ENCODE assay signal across 1 cellular context in the genomic region with DNA sequence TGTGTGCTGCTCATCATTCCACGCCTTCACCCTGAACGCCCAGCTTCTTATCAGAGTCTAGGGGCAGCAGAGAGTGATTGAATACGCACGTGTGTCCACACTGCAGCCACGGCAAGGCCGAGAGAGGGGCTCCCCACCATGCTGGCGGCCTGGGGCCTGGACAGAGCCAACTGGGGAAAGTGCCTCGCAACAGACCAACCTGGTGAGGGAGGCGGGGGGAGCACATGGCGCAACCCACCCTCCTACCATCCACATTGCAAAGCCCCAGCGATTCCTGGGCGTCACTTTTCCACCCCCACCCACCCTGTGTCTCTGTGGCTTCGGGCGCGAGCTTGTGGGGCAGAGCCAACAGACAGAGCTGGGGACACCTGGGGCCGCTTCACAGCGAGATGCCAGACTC.
A peak's percentile ranks its signal among the peaks of the same experiment; 100 is the strongest.
TF ChIP-seq lines count a peak whose summit lies in the region.

No MANE protein-coding gene starts in this region.

TF ChIP-seq in GM12878, 131 proteins besides CTCF, POLR2A, EP300 and RAD21 (continued from another document):
- TF ChIP-seq, protein P1, sequence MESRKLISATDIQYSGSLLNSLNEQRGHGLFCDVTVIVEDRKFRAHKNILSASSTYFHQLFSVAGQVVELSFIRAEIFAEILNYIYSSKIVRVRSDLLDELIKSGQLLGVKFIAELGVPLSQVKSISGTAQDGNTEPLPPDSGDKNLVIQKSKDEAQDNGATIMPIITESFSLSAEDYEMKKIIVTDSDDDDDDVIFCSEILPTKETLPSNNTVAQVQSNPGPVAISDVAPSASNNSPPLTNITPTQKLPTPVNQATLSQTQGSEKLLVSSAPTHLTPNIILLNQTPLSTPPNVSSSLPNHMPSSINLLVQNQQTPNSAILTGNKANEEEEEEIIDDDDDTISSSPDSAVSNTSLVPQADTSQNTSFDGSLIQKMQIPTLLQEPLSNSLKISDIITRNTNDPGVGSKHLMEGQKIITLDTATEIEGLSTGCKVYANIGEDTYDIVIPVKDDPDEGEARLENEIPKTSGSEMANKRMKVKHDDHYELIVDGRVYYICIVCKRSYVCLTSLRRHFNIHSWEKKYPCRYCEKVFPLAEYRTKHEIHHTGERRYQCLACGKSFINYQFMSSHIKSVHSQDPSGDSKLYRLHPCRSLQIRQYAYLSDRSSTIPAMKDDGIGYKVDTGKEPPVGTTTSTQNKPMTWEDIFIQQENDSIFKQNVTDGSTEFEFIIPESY (IDR thresholded peaks at IDR 0.05): peak; percentile 86; the same call in 1 of the 2 replicates
- TF ChIP-seq, protein P2, sequence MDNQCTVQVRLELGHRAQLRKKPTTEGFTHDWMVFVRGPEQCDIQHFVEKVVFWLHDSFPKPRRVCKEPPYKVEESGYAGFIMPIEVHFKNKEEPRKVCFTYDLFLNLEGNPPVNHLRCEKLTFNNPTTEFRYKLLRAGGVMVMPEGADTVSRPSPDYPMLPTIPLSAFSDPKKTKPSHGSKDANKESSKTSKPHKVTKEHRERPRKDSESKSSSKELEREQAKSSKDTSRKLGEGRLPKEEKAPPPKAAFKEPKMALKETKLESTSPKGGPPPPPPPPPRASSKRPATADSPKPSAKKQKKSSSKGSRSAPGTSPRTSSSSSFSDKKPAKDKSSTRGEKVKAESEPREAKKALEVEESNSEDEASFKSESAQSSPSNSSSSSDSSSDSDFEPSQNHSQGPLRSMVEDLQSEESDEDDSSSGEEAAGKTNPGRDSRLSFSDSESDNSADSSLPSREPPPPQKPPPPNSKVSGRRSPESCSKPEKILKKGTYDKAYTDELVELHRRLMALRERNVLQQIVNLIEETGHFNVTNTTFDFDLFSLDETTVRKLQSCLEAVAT (IDR thresholded peaks at IDR 0.05): peak; percentile 76
- TF ChIP-seq RUNX3 (IDR thresholded peaks at IDR 0.05; ENCODE audit: low read length): no peak
- TF ChIP-seq MXI1 (IDR thresholded peaks at IDR 0.05; ENCODE audit: low read depth, low read length): no peak
- 0 out of 2 replicates have a peak, but pooled peaks have one; percentile 7 for TF ChIP-seq POLR2AphosphoS5 (IDR thresholded peaks at IDR 0.05; ENCODE audit: low read length)
- TF ChIP-seq, protein P3, sequence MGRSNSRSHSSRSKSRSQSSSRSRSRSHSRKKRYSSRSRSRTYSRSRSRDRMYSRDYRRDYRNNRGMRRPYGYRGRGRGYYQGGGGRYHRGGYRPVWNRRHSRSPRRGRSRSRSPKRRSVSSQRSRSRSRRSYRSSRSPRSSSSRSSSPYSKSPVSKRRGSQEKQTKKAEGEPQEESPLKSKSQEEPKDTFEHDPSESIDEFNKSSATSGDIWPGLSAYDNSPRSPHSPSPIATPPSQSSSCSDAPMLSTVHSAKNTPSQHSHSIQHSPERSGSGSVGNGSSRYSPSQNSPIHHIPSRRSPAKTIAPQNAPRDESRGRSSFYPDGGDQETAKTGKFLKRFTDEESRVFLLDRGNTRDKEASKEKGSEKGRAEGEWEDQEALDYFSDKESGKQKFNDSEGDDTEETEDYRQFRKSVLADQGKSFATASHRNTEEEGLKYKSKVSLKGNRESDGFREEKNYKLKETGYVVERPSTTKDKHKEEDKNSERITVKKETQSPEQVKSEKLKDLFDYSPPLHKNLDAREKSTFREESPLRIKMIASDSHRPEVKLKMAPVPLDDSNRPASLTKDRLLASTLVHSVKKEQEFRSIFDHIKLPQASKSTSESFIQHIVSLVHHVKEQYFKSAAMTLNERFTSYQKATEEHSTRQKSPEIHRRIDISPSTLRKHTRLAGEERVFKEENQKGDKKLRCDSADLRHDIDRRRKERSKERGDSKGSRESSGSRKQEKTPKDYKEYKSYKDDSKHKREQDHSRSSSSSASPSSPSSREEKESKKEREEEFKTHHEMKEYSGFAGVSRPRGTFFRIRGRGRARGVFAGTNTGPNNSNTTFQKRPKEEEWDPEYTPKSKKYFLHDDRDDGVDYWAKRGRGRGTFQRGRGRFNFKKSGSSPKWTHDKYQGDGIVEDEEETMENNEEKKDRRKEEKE (IDR thresholded peaks at IDR 0.05): no peak
